In genomic region chr12:12813120-12814101, GRCh38 we compare ENCODE assay signal across 8 cellular contexts. TPM values are rescaled to one million over a fixed set of nuclear protein-coding genes. Genes with fewer than 3 reads are reported as not detected.
DNase-seq lines count a peak whose midpoint lies in the region; ATAC-seq and TF ChIP-seq lines count a peak whose summit lies in the region.

DDX47 (plus strand) TSS chr12:12813346; CDS start chr12:12813368, 22 bp downstream.

- no peaks in the 10 kb centered on the region for H3K27me3 Mint-ChIP-seq in activated CD4-positive, alpha-beta memory T cell treated with anti-CD3 and anti-CD28 coated beads, Interleukin-2, amount 10 ng/mL, durations not matched to agents 7 days and 5 days

- peaks cover 42% of the 10 kb centered on the region for H3K36me3 Mint-ChIP-seq in activated CD4-positive, alpha-beta memory T cell treated with anti-CD3 and anti-CD28 coated beads, Interleukin-2, amount 10 ng/mL, durations not matched to agents 7 days and 5 days (ENCODE audit: low read depth)

- POLR2A ChIA-PET in activated CD4-positive, alpha-beta memory T cell treated with anti-CD3 and anti-CD28 coated beads, Interleukin-2, amount 10 ng/mL, durations not matched to agents 7 days and 5 days (lab: Charles Lee) = interaction anchor here (0.6 to 4.8 kb wide), 15 partner anchors 10 to 273 kb away, joined by 3 to 38 read pairs (median 4); no protein-coding TSS in a partner anchor

- peak within 1 kb of the TSS; percentile 22 for H3K27ac ChIP-seq in ectodermal cell (ENCODE audit: insufficient read depth, low read depth, low read length, poor library complexity, severe bottlenecking)
- H3K27ac ChIP-seq in lower lobe of right lung = peak within 1 kb of the TSS; percentile 77

- intact Hi-C loops in lower lobe of right lung (cut with DNase I) = no loop called here

- H3K9me3 ChIP-seq in ectodermal cell (ENCODE audit: control insufficient read depth, low read length) (no peaks in the 10 kb centered on the region), lower lobe of right lung (no peaks in the 10 kb centered on the region)

- DNase-seq in CD1c-positive myeloid dendritic cell (ENCODE audit: extremely low spot score) = peak; percentile 98
- peak; percentile 91 for DNase-seq in NCI-H82 treated with DMSO at 0.1 percent for 48 hours (lab: John Stamatoyannopoulos, UW; ENCODE audit: unreplicated experiment)
- peak; percentile 97 for DNase-seq in activated CD4-positive, alpha-beta memory T cell treated with anti-CD3 and anti-CD28 coated beads, Interleukin-2, amount 10 ng/mL, durations not matched to agents 7 days and 5 days
- DNase-seq in lower lobe of right lung = peak; percentile 97
- peak; percentile 93 to 96 (median 94) for DNase-seq in stimulated activated CD4-positive, alpha-beta T cell treated with anti-CD3 and anti-CD28 coated beads, TNF-alpha, amount 100 ng/mL, for 24 hours (ENCODE audit: low read depth in 3 of 3)

- H3K36me3 ChIP-seq in ectodermal cell (ENCODE audit: control insufficient read depth, insufficient read depth, low read length) = no peaks in the 10 kb centered on the region
- no peaks in the 10 kb centered on the region for H3K36me3 ChIP-seq in lower lobe of right lung

- peak within 1 kb of the TSS; percentile 87 for H3K4me3 ChIP-seq in ectodermal cell (ENCODE audit: insufficient read depth, low read depth, low read length)
- peak within 1 kb of the TSS; percentile 66 for H3K4me3 ChIP-seq in lower lobe of right lung

- WGBS in ectodermal cell, 2 experiments = 4% methylated on average over 35 of the region's 35 CpGs

- H3K4me3 Mint-ChIP-seq in activated CD4-positive, alpha-beta memory T cell treated with anti-CD3 and anti-CD28 coated beads, Interleukin-2, amount 10 ng/mL, durations not matched to agents 7 days and 5 days = peak within 1 kb of the TSS; percentile 93

- H3K9me3 Mint-ChIP-seq in activated CD4-positive, alpha-beta memory T cell treated with anti-CD3 and anti-CD28 coated beads, Interleukin-2, amount 10 ng/mL, durations not matched to agents 7 days and 5 days = no peaks in the 10 kb centered on the region

- CTCF ChIA-PET in activated CD4-positive, alpha-beta memory T cell treated with anti-CD3 and anti-CD28 coated beads, Interleukin-2, amount 10 ng/mL, durations not matched to agents 7 days and 5 days (lab: Charles Lee) = interaction anchor here (0.5 to 7.0 kb wide), 16 partner anchors 9 to 456 kb away, joined by 3 to 57 read pairs (median 4); partner anchors contain the start of gene BORCS5

- H3K27me3 ChIP-seq in ectodermal cell (ENCODE audit: control insufficient read depth, insufficient read depth, low read length, poor library complexity, severe bottlenecking) (no peaks in the 10 kb centered on the region), lower lobe of right lung (ENCODE audit: low read depth) (no peaks in the 10 kb centered on the region)

- peak within 1 kb of the TSS; percentile 85 for H3K27ac Mint-ChIP-seq in activated CD4-positive, alpha-beta memory T cell treated with anti-CD3 and anti-CD28 coated beads, Interleukin-2, amount 10 ng/mL, durations not matched to agents 7 days and 5 days

- ATAC-seq in GM19351 (IDR thresholded peaks at IDR 0.05; ENCODE audit: unreplicated experiment) = peak; percentile 84
- ATAC-seq in HG03521 (IDR thresholded peaks at IDR 0.05; ENCODE audit: unreplicated experiment) = peak; percentile 84
- ATAC-seq in lower lobe of right lung = peak; percentile 98 to 99

- H3K4me1 ChIP-seq in ectodermal cell (ENCODE audit: control insufficient read depth, insufficient read depth, low read length) (no peaks in the 10 kb centered on the region), lower lobe of right lung (peaks cover 53% of the 10 kb centered on the region)

- peak; percentile 99 for TF ChIP-seq CTCF in lower lobe of right lung (IDR thresholded peaks at IDR 0.05)

- H3K4me1 Mint-ChIP-seq in activated CD4-positive, alpha-beta memory T cell treated with anti-CD3 and anti-CD28 coated beads, Interleukin-2, amount 10 ng/mL, durations not matched to agents 7 days and 5 days = peaks cover 77% of the 10 kb centered on the region

RNA-seq across cellular contexts. Expression of gene DDX47, which starts in this region (rescaled TPM):
- 10 to 100 TPM; 49.1 to 53.2 TPM for total RNA-seq in activated CD4-positive, alpha-beta memory T cell treated with anti-CD3 and anti-CD28 coated beads, Interleukin-2, amount 10 ng/mL, durations not matched to agents 7 days and 5 days
- polyA plus RNA-seq in ectodermal cell (2013, experiment 1 of 4) = 69.7 TPM
- polyA plus RNA-seq in ectodermal cell (2013, experiment 2 of 4) = 66.8 TPM
- polyA plus RNA-seq in ectodermal cell (2013, experiment 3 of 4) = 58.0 TPM
- polyA plus RNA-seq in ectodermal cell (2013, experiment 4 of 4) = 65.5 TPM
- total RNA-seq in lower lobe of right lung = 45.1 TPM

Comparison
In these comparisons a context has a peak if more than half of its experiments do, and no peak if none do; other contexts are left out.
1. Peak in every context shown above with its lines: DNase-seq, ATAC-seq, H3K4me3 ChIP-seq and H3K27ac ChIP-seq.